ENCODE assay signal across 1 cellular context in genomic region chr12:53451661-53452158, GRCh38.
TF ChIP-seq lines count a peak whose summit lies in the region.

Gene PCBP2 (plus strand): TSS chr12:53452102. CDS start chr12:53454801, 2,699 bp downstream.

TF ChIP-seq in K562, 482 proteins besides CTCF, POLR2A, EP300 and RAD21 (continued from another document and continues in another):
- TF ChIP-seq ZBTB9 (CRISPR knock-in tag; IDR thresholded peaks at IDR 0.05) (no peak), NFIC (IDR thresholded peaks at IDR 0.05) (no peak; the same call in 1 of the 2 replicates), MTA1 (IDR thresholded peaks at IDR 0.05; ENCODE audit: borderline replicate concordance) (peak; percentile 39; the same call in 1 of the 2 replicates), ZC3H8 (IDR thresholded peaks at IDR 0.05) (no peak; the same call in 1 of the 2 replicates), ZFPM2 (CRISPR knock-in tag; IDR thresholded peaks at IDR 0.05) (no peak), FOXO4 (CRISPR knock-in tag; IDR thresholded peaks at IDR 0.05) (no peak), SMAD4 (CRISPR knock-in tag; conservative IDR thresholded peaks at IDR 0.05) (no peak), GTF3C2 (IDR thresholded peaks at IDR 0.05; ENCODE audit: borderline replicate concordance, extremely low read depth, insufficient read length) (no peak), KLF6 (CRISPR knock-in tag; IDR thresholded peaks at IDR 0.05; ENCODE audit: borderline replicate concordance) (no peak), NBN (IDR thresholded peaks at IDR 0.05; ENCODE audit: low read depth) (peak; percentile 93), RB1 (IDR thresholded peaks at IDR 0.05; ENCODE audit: low read depth) (peak; percentile 96), ZNF830 (CRISPR knock-in tag; IDR thresholded peaks at IDR 0.05) (no peak), SETDB1 (IDR thresholded peaks at IDR 0.05; ENCODE audit: low read length) (peak; percentile 77), GTF2A2 (tag; IDR thresholded peaks at IDR 0.05) (no peak), AFF4 (CRISPR knock-in tag; IDR thresholded peaks at IDR 0.05) (no peak), CBX2 (IDR thresholded peaks at IDR 0.05; ENCODE audit: insufficient read depth, low read length, poor library complexity, severe bottlenecking) (no peak), GATA2 (CRISPR knock-in tag; IDR thresholded peaks at IDR 0.05) (no peak), CBX3 (IDR thresholded peaks at IDR 0.05; ENCODE audit: borderline replicate concordance in 1 of 2, low read length in 2 of 2) (peak in 1 of 2 experiments; percentile 78; a peak in 1 of 3 replicates), GABPB2 (CRISPR knock-in tag; conservative IDR thresholded peaks at IDR 0.05) (no peak), TARDBP (IDR thresholded peaks at IDR 0.05) (peak; percentile 65; the same call in 1 of the 2 replicates), HLTF (IDR thresholded peaks at IDR 0.05) (peak; percentile 93), CHCHD3 (CRISPR knock-in tag; IDR thresholded peaks at IDR 0.05) (no peak), CREB1 (IDR thresholded peaks at IDR 0.05) (peak; percentile 94), CREB1 (CRISPR knock-in tag; IDR thresholded peaks at IDR 0.05) (peak; percentile 95), NUFIP1 (IDR thresholded peaks at IDR 0.05; ENCODE audit: partially characterized antibody) (no peak), PHB2 (IDR thresholded peaks at IDR 0.05; ENCODE audit: low read depth) (no peak), SMC3 (conservative IDR thresholded peaks at IDR 0.05; ENCODE audit: insufficient read depth, low read depth, low read length) (0 out of 2 replicates have a peak, but pooled peaks have one; percentile 54), ARHGAP35 (IDR thresholded peaks at IDR 0.05; ENCODE audit: partially characterized antibody) (peak; percentile 26), CREB5 (CRISPR knock-in tag; IDR thresholded peaks at IDR 0.05) (no peak), ZNF717 (CRISPR knock-in tag; IDR thresholded peaks at IDR 0.05) (no peak), POLR2H (tag; IDR thresholded peaks at IDR 0.05; ENCODE audit: low read depth) (peak; percentile 94), TBL1XR1 (IDR thresholded peaks at IDR 0.05; ENCODE audit: low read length in 2 of 2) (peak; percentile 81 to 83; a peak in 3 of 4 replicates), ZNF507 (tag; conservative IDR thresholded peaks at IDR 0.05) (no peak), EHMT2 (IDR thresholded peaks at IDR 0.05) (peak; percentile 68), XRCC5 (IDR thresholded peaks at IDR 0.05; ENCODE audit: low read depth, low read length) (peak; percentile 99), ZBTB1 (CRISPR knock-in tag; IDR thresholded peaks at IDR 0.05; ENCODE audit: borderline replicate concordance, low read depth) (no peak), REST (CRISPR knock-in tag; IDR thresholded peaks at IDR 0.05; ENCODE audit: low read depth) (no peak), BRF1 (IDR thresholded peaks at IDR 0.05; ENCODE audit: borderline replicate concordance, extremely low read depth, insufficient read length) (no peak), STAT5A (IDR thresholded peaks at IDR 0.05; ENCODE audit: borderline replicate concordance, low read length) (peak; percentile 48; the same call in 1 of the 2 replicates), CHD2 (IDR thresholded peaks at IDR 0.05; ENCODE audit: low read depth, low read length) (no peak; the same call in 1 of the 2 replicates), ZBTB26 (CRISPR knock-in tag; IDR thresholded peaks at IDR 0.05) (no peak), HSF4 (CRISPR knock-in tag; IDR thresholded peaks at IDR 0.05; ENCODE audit: borderline replicate concordance) (no peak), TCF3 (CRISPR knock-in tag; IDR thresholded peaks at IDR 0.05) (peak; percentile 34; the same call in 1 of the 2 replicates), THAP12 (CRISPR knock-in tag; IDR thresholded peaks at IDR 0.05) (peak; percentile 100), PTBP1 (IDR thresholded peaks at IDR 0.05; ENCODE audit: low read depth, low read length) (no peak), ETV6 (IDR thresholded peaks at IDR 0.05; ENCODE audit: borderline replicate concordance in 1 of 2, low read depth in 2 of 2, low read length in 1 of 2) (0 out of 4 replicates have a peak, but pooled peaks of 1 of the 2 experiments have one; percentile 36), ETV6 (CRISPR knock-in tag; IDR thresholded peaks at IDR 0.05; ENCODE audit: borderline replicate concordance) (no peak)
